In genomic region chr3:52704611-52705437, GRCh38 we compare ENCODE assay signal across 8 cellular contexts. TPM values are rescaled to one million over a fixed set of nuclear protein-coding genes. Genes with fewer than 3 reads are reported as not detected.
DNase-seq lines count a peak whose midpoint lies in the region; ATAC-seq, FAIRE-seq and TF ChIP-seq lines count a peak whose summit lies in the region.

No MANE protein-coding gene starts in this region.

- H3K27me3 Mint-ChIP-seq in HFFc6 (ENCODE audit: insufficient read depth): peaks cover 6% of the 10 kb centered on the region; the same call in 1 of the 2 replicates

- TF ChIP-seq POLR2A in endothelial cell of umbilical vein (IDR thresholded peaks at IDR 0.05; ENCODE audit: low read depth, low read length): no peak

- DNase-seq in G401 (ENCODE audit: low spot score) (peak; percentile 29), HFFc6 (peak; percentile 36), endothelial cell of umbilical vein (ENCODE audit: low read depth, low spot score) (peak; percentile 36), NCI-H2081 treated with DMSO at 0.1 percent for 48 hours (lab: John Stamatoyannopoulos, UW) (no peak), NCI-H1694 (lab: John Stamatoyannopoulos, UW) (no peak)

- H3K27ac ChIP-seq in SU-DHL-6 (ENCODE audit: low read depth, low read length) (peak overlapping the region; percentile 84), endothelial cell of umbilical vein (ENCODE audit: insufficient read depth, low read depth, low read length) (peak overlapping the region; percentile 57), muscle layer of colon (ENCODE audit: low read depth, low read length) (peak overlapping the region; percentile 87)

- FAIRE-seq in endothelial cell of umbilical vein (lab: Jason Lieb, UNC): peak; percentile 78

- H3K4me2 ChIP-seq in SU-DHL-6 (ENCODE audit: low read depth, low read length, poor library complexity, severe bottlenecking): peak overlapping the region; percentile 81
- peak overlapping the region; percentile 89 for H3K4me2 ChIP-seq in endothelial cell of umbilical vein (ENCODE audit: insufficient read depth, low read length)

- H3K9me3 ChIP-seq in SU-DHL-6 (ENCODE audit: insufficient read depth, low read length) (no peaks in the 10 kb centered on the region), endothelial cell of umbilical vein (replicated peaks; ENCODE audit: control insufficient read depth, insufficient read depth, low read length) (no peaks in the 10 kb centered on the region), muscle layer of colon (ENCODE audit: low read length) (no peaks in the 10 kb centered on the region)

- H3K9ac ChIP-seq in SU-DHL-6 (ENCODE audit: low read length) (peak overlapping the region; percentile 82), endothelial cell of umbilical vein (replicated peaks; ENCODE audit: extremely low read depth, insufficient read depth, low read length) (peak overlapping the region; percentile 90), muscle layer of colon (ENCODE audit: low read length) (peak overlapping the region; percentile 63)

- peaks cover 17% of the 10 kb centered on the region for H3K4me1 ChIP-seq in endothelial cell of umbilical vein (ENCODE audit: control insufficient read depth, extremely low read depth, insufficient read depth, low read length)
- H3K4me1 ChIP-seq in muscle layer of colon (ENCODE audit: insufficient read depth, low read length): peaks cover 31% of the 10 kb centered on the region

- H3K4me3 Mint-ChIP-seq in HFFc6: peak overlapping the region; percentile 98

- H3K36me3 ChIP-seq in SU-DHL-6 (ENCODE audit: low read length): 0 out of 2 replicates have a peak, but pooled peaks cover 8% of the 10 kb centered on the region
- H3K36me3 ChIP-seq in endothelial cell of umbilical vein (ENCODE audit: control insufficient read depth in 2 of 2, extremely low read depth in 1 of 2, insufficient read depth in 2 of 2, low read length in 2 of 2): peaks cover 0 to 11% of the 10 kb centered on the region in 2 experiments
- H3K36me3 ChIP-seq in muscle layer of colon (ENCODE audit: insufficient read depth, low read length): peaks cover 22% of the 10 kb centered on the region

- no peaks in the 10 kb centered on the region for H3K9me3 Mint-ChIP-seq in HFFc6

- no peaks in the 10 kb centered on the region for H4K20me1 ChIP-seq in SU-DHL-6 (ENCODE audit: low read depth, low read length)
- no peaks in the 10 kb centered on the region for H4K20me1 ChIP-seq in endothelial cell of umbilical vein (replicated peaks; ENCODE audit: control insufficient read depth, extremely low read depth, insufficient read depth, low read length)

- no peaks in the 10 kb centered on the region for H3K9me2 ChIP-seq in SU-DHL-6 (replicated peaks; ENCODE audit: insufficient read depth, low read length)

- dilution Hi-C loops in endothelial cell of umbilical vein (cut with MboI; ENCODE audit: extremely low pct_ligation_motif_present, low sequenced_read_pairs): no loop called here

- peak overlapping the region; percentile 98 for H3K27ac Mint-ChIP-seq in HFFc6

- H3K4me3 ChIP-seq in SU-DHL-6 (ENCODE audit: insufficient read depth, low read length, poor library complexity, severe bottlenecking) (peak overlapping the region; percentile 84), endothelial cell of umbilical vein (replicated peaks in 1 of 3; ENCODE audit: insufficient read depth in 1 of 3, low read depth in 1 of 3, low read length in 3 of 3) (peak overlapping the region; percentile 62 to 94 (median 92)), muscle layer of colon (ENCODE audit: low read depth in 1 of 2, low read length in 2 of 2) (peak overlapping the region; percentile 82 to 94)

- H3K4me1 Mint-ChIP-seq in HFFc6 (ENCODE audit: low read depth): peaks cover 26% of the 10 kb centered on the region

- H2AFZ ChIP-seq in SU-DHL-6 (ENCODE audit: low read depth, low read length, severe bottlenecking) (peak overlapping the region; percentile 55), endothelial cell of umbilical vein (ENCODE audit: low read depth, low read length) (peak overlapping the region; percentile 100)

- TF ChIP-seq CTCF in HFFc6 (IDR thresholded peaks at IDR 0.05) (no peak), SU-DHL-6 (IDR thresholded peaks at IDR 0.05; ENCODE audit: insufficient read depth, low read length, poor library complexity, severe bottlenecking) (no peak), endothelial cell of umbilical vein (IDR thresholded peaks at IDR 0.05; ENCODE audit: extremely low read depth in 1 of 2, insufficient read depth in 1 of 2, low read depth in 1 of 2, low read length in 2 of 2) (no peak)

- peaks cover 35% of the 10 kb centered on the region for H3F3A ChIP-seq in SU-DHL-6 (ENCODE audit: insufficient read depth)

- in situ Hi-C loops in G401 (cut with HindIII; ENCODE audit: low sequenced_read_pairs): no loop called here

- CTCF ChIA-PET in endothelial cell of umbilical vein (lab: Charles Lee): interaction anchor here (1.2 kb wide), 1 partner anchor 12 kb away, joined by 3 read pairs; no protein-coding TSS in a partner anchor

- intact Hi-C loops in endothelial cell of umbilical vein (cut with micrococcal nuclease): loop anchor here (2.0 kb wide), 1 partner anchor 18 kb away; the partner anchor contains the start of gene GNL3

- BruUV-seq in endothelial cell of umbilical vein (replicated peaks; lab: Mats Ljungman, UMichigan): TSS peak; percentile 35

- POLR2A ChIA-PET in endothelial cell of umbilical vein (lab: Charles Lee): interaction anchor here (0.8 to 1.2 kb wide), 2 partner anchors 11 to 38 kb away, joined by 3 to 4 read pairs; no protein-coding TSS in a partner anchor

- peaks cover 34% of the 10 kb centered on the region for H3K36me3 Mint-ChIP-seq in HFFc6 (ENCODE audit: low read depth)

- no peaks in the 10 kb centered on the region for H3K9me1 ChIP-seq in endothelial cell of umbilical vein (replicated peaks; ENCODE audit: control insufficient read depth, extremely low read depth, insufficient read depth, low read length)

- no peak for ATAC-seq in HG02870 (IDR thresholded peaks at IDR 0.05; ENCODE audit: unreplicated experiment)

- peaks cover 32% of the 10 kb centered on the region; the same call in 1 of the 2 replicates for H3K79me2 ChIP-seq in SU-DHL-6 (ENCODE audit: insufficient read depth, low read length)
- peaks cover 48% of the 10 kb centered on the region for H3K79me2 ChIP-seq in endothelial cell of umbilical vein (ENCODE audit: control insufficient read depth, insufficient read depth, low read length)

- H3K27me3 ChIP-seq in SU-DHL-6 (ENCODE audit: low read length) (no peaks in the 10 kb centered on the region), endothelial cell of umbilical vein (ENCODE audit: control insufficient read depth in 2 of 2, insufficient read depth in 2 of 2, low read length in 2 of 2) (no peaks in the 10 kb centered on the region), muscle layer of colon (ENCODE audit: control insufficient read depth in 1 of 2, insufficient read depth in 2 of 2, low read length in 2 of 2) (no peaks in the 10 kb centered on the region)

RNA-seq across cellular contexts. Expression of gene GLT8D1, which starts 0.8 kb away (rescaled TPM):
- 77.8 and 104 TPM in 2 replicates for total RNA-seq in G401 (2014; rRNA removed; shearing (Covaris generic))
- total RNA-seq in HFFc6 (2021; fragmentation: NEBNext Ultra II Directional; extraction: Animal tissue kit (Norgen Biotek cat#: 25700)): 10 to 100 TPM; 72.6 to 90.9 (median 88.5) TPM
- 69.9 and 73.5 TPM in 2 replicates for total RNA-seq in endothelial cell of umbilical vein
- 61.8 and 63.7 TPM in 2 replicates for polyA plus RNA-seq in endothelial cell of umbilical vein
- 106 and 121 TPM in 2 replicates for polyA plus RNA-seq in endothelial cell of umbilical vein (2011; cell fraction: cytosol; rRNA removed)
- 97.7 and 101 TPM in 2 replicates for polyA plus RNA-seq in endothelial cell of umbilical vein (2011; cell fraction: nucleus; rRNA removed)
- polyA plus RNA-seq in endothelial cell of umbilical vein (2012): 74.2 and 88.5 TPM in 2 replicates
- 62.0 and 81.6 TPM in 2 replicates for polyA minus RNA-seq in endothelial cell of umbilical vein
- 21.3 TPM for polyA minus RNA-seq in endothelial cell of umbilical vein (2011; cell fraction: cytosol; rRNA and poly(A)+ RNA removed)
- 22.2 and 30.9 TPM in 2 replicates for polyA minus RNA-seq in endothelial cell of umbilical vein (2011; cell fraction: nucleus; rRNA and poly(A)+ RNA removed)

RNA-seq across cellular contexts. Expression of gene SPCS1, which starts 1.1 kb away (rescaled TPM):
- 80.3 and 99.9 TPM in 2 replicates for total RNA-seq in G401 (2014; rRNA removed; shearing (Covaris generic))
- 100 to 1,000 TPM; 179 to 209 (median 193) TPM for total RNA-seq in HFFc6 (2021; fragmentation: NEBNext Ultra II Directional; extraction: Animal tissue kit (Norgen Biotek cat#: 25700))
- 100 and 107 TPM in 2 replicates for total RNA-seq in endothelial cell of umbilical vein
- polyA plus RNA-seq in endothelial cell of umbilical vein: 159 and 240 TPM in 2 replicates
- polyA plus RNA-seq in endothelial cell of umbilical vein (2011; cell fraction: cytosol; rRNA removed): 90.5 and 102 TPM in 2 replicates
- 29.5 and 35.9 TPM in 2 replicates for polyA plus RNA-seq in endothelial cell of umbilical vein (2011; cell fraction: nucleus; rRNA removed)
- polyA plus RNA-seq in endothelial cell of umbilical vein (2012): 102 and 140 TPM in 2 replicates
- polyA minus RNA-seq in endothelial cell of umbilical vein: 58.2 and 77.3 TPM in 2 replicates
- 185 TPM for polyA minus RNA-seq in endothelial cell of umbilical vein (2011; cell fraction: cytosol; rRNA and poly(A)+ RNA removed)
- polyA minus RNA-seq in endothelial cell of umbilical vein (2011; cell fraction: nucleus; rRNA and poly(A)+ RNA removed): 11.6 and 17.8 TPM in 2 replicates

RNA-seq across cellular contexts. Expression of gene GNL3, which starts 19.0 kb away (rescaled TPM):
- total RNA-seq in G401 (2014; rRNA removed; shearing (Covaris generic)): 127 and 216 TPM in 2 replicates
- total RNA-seq in HFFc6 (2021; fragmentation: NEBNext Ultra II Directional; extraction: Animal tissue kit (Norgen Biotek cat#: 25700)): 10 to 100 TPM; 77.1 to 87.9 (median 80.9) TPM
- 109 and 111 TPM in 2 replicates for total RNA-seq in endothelial cell of umbilical vein
- 21.0 and 27.8 TPM in 2 replicates for polyA plus RNA-seq in endothelial cell of umbilical vein
- 45.3 and 47.5 TPM in 2 replicates for polyA plus RNA-seq in endothelial cell of umbilical vein (2011; cell fraction: cytosol; rRNA removed)
- polyA plus RNA-seq in endothelial cell of umbilical vein (2011; cell fraction: nucleus; rRNA removed): 271 and 291 TPM in 2 replicates
- 90.9 and 109 TPM in 2 replicates for polyA plus RNA-seq in endothelial cell of umbilical vein (2012)
- polyA minus RNA-seq in endothelial cell of umbilical vein: 38.5 and 53.0 TPM in 2 replicates
- polyA minus RNA-seq in endothelial cell of umbilical vein (2011; cell fraction: cytosol; rRNA and poly(A)+ RNA removed): 56.9 TPM
- polyA minus RNA-seq in endothelial cell of umbilical vein (2011; cell fraction: nucleus; rRNA and poly(A)+ RNA removed): 104 and 131 TPM in 2 replicates

RNA-seq across cellular contexts. Expression of gene PBRM1, which starts 19.1 kb away (rescaled TPM):
- total RNA-seq in G401 (2014; rRNA removed; shearing (Covaris generic)): 21.6 and 38.4 TPM in 2 replicates
- 10 to 100 TPM; 44.1 to 64.2 (median 56.0) TPM for total RNA-seq in HFFc6 (2021; fragmentation: NEBNext Ultra II Directional; extraction: Animal tissue kit (Norgen Biotek cat#: 25700))
- 77.1 and 87.1 TPM in 2 replicates for total RNA-seq in endothelial cell of umbilical vein
- polyA plus RNA-seq in endothelial cell of umbilical vein: 18.2 and 26.7 TPM in 2 replicates
- 19.5 and 20.7 TPM in 2 replicates for polyA plus RNA-seq in endothelial cell of umbilical vein (2011; cell fraction: cytosol; rRNA removed)
- polyA plus RNA-seq in endothelial cell of umbilical vein (2011; cell fraction: nucleus; rRNA removed): 46.6 and 54.5 TPM in 2 replicates
- 24.6 and 33.8 TPM in 2 replicates for polyA plus RNA-seq in endothelial cell of umbilical vein (2012)
- polyA minus RNA-seq in endothelial cell of umbilical vein: 100 and 122 TPM in 2 replicates
- 44.1 TPM for polyA minus RNA-seq in endothelial cell of umbilical vein (2011; cell fraction: cytosol; rRNA and poly(A)+ RNA removed)
- 109 and 195 TPM in 2 replicates for polyA minus RNA-seq in endothelial cell of umbilical vein (2011; cell fraction: nucleus; rRNA and poly(A)+ RNA removed)

Comparison
In these comparisons a context has a peak if more than half of its experiments do, and no peak if none do; other contexts are left out.
1. DNase-seq: peak in G401 (single experiment), HFFc6 (single experiment) and endothelial cell of umbilical vein (single experiment); none in NCI-H2081 treated with DMSO at 0.1 percent for 48 hours (single experiment) and NCI-H1694 (single experiment).
2. Peak in every context shown above with its lines, with median percentiles within 50 percentile points of each other: H3K27ac ChIP-seq, H3K4me3 ChIP-seq and H3K9ac ChIP-seq.